Comparison of ENCODE assay signal across 27 cellular contexts in the genomic region with DNA sequence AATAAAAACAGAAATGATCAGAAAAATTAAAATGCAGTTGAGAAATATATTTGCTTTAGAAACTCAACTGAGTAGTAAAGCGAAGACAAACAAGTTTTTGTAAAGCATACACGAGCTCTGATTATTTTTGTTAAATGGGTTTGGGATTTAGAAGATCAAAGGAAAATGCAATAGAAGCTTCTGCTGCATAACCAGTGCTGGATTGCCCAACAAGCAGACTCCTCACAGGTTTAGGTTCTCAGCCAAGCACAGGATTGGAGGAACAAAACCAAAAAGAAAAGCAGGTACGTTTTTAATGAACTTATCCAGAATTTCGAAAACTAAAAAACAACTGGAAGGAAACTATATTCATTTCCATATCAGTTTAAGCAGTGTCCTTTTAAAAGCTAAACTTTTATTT.
"Had no signal": no experiment of that assay in that cellular context is flagged by ENCODE, and none has a peak within 500 bp of the region (broad histone marks: within the 10 kb centered on the region; RNA-seq: fewer than 3 reads in every experiment).

No MANE protein-coding gene starts in this region.

- H3K27ac ChIP-seq: stomach, suprapubic skin, testis, thoracic aorta, thyroid gland, tibial artery, tibial nerve, transverse colon, upper lobe of left lung, upper lobe of right lung, uterus, vagina had no signal

- H3K4me1 ChIP-seq: stomach, suprapubic skin, testis, thyroid gland, tibial artery, tibial nerve, transverse colon, upper lobe of left lung, upper lobe of right lung, uterus, vagina had no signal

- FAIRE-seq: urothelium cell line had no signal

- H3K27me3 ChIP-seq: stomach, suprapubic skin, testis, thyroid gland, tibial artery, tibial nerve, transverse colon, upper lobe of left lung, upper lobe of right lung, uterus, vagina had no signal

- H3K9me3 ChIP-seq: suprapubic skin, testis, thoracic aorta, thyroid gland, transverse colon, upper lobe of right lung, uterus, vagina had no signal

- H3K4me3 ChIP-seq: stomach, suprapubic skin, testis, thoracic aorta, thyroid gland, tibial artery, tibial nerve, transverse colon, upper lobe of left lung, upper lobe of right lung, uterus, vagina had no signal

- ATAC-seq: stimulated activated effector memory CD8-positive, alpha-beta T cell treated with anti-CD3 and anti-CD28 coated beads, Interleukin-12 subunit alpha, Interleukin-12 subunit beta, amount 100 ng/mL, for 72 hours; stimulated activated memory B cell treated with anti-CD40 and anti-IgM and Interleukin-4, amounts not matched to agents 10 μg/mL and 1 μg/mL and 100 μg/mL, for 72 hours; stimulated activated naive B cell treated with anti-CD40 and anti-IgM and Interleukin-4, amounts not matched to agents 10 μg/mL and 1 μg/mL and 100 μg/mL, for 72 hours; stimulated activated naive CD8-positive, alpha-beta T cell treated with anti-CD3 and anti-CD28 coated beads, Interleukin-15, amount 100 ng/mL, for 72 hours; stimulated activated naive CD8-positive, alpha-beta T cell treated with anti-CD3 and anti-CD28 coated beads, Interleukin-15, Interleukin-2, amounts not matched to agents 100 U/mL and 50 U/mL, for 24 hours; upper lobe of right lung had no signal

- H3K36me3 ChIP-seq: stomach, suprapubic skin, thoracic aorta, thyroid gland, tibial artery, tibial nerve, transverse colon, upper lobe of left lung, upper lobe of right lung, uterus, vagina had no signal

- DNase-seq: stimulated activated CD4-positive, alpha-beta T cell treated with anti-CD3 and anti-CD28 coated beads, Interleukin-2, amount 100 ng/mL, for 48 hours; stimulated activated CD4-positive, alpha-beta T cell treated with anti-CD3 and anti-CD28 coated beads, Interleukin-4, amount 100 ng/mL, for 1 hour; stimulated activated CD4-positive, alpha-beta T cell treated with anti-CD3 and anti-CD28 coated beads, Interleukin-4, amount 100 ng/mL, for 24 hours; stimulated activated CD4-positive, alpha-beta T cell treated with anti-CD3 and anti-CD28 coated beads, Interleukin-4, amount 100 ng/mL, for 4 hours; stimulated activated CD8-positive, alpha-beta memory T cell treated with anti-CD3 and anti-CD28 coated beads, Interleukin-4, amount 100 ng/mL, for 48 hours; stimulated activated naive B cell treated with anti-CD40 and anti-IgM and Interleukin-4, amounts not matched to agents 10 μg/mL and 1 μg/mL and 100 μg/mL, for 72 hours; stimulated activated naive CD4-positive, alpha-beta T cell; stimulated activated naive CD4-positive, alpha-beta T cell treated with Interleukin-2 at 50 U/mL for 16 hours; stimulated activated naive CD8-positive, alpha-beta T cell treated with anti-CD3 and anti-CD28 coated beads, Interleukin-15, amount 100 ng/mL, for 72 hours; stimulated activated naive CD8-positive, alpha-beta T cell treated with anti-CD3 and anti-CD28 coated beads, Interleukin-15, Interleukin-2, amounts not matched to agents 100 U/mL and 50 U/mL, for 24 hours; stomach; substantia nigra; testis; thyroid gland; tibial artery; transverse colon; trophoblast cell; upper lobe of left lung; upper lobe of right lung; uterus had no signal
